21 cellular contexts compared by ENCODE assay signal in the genomic region with DNA sequence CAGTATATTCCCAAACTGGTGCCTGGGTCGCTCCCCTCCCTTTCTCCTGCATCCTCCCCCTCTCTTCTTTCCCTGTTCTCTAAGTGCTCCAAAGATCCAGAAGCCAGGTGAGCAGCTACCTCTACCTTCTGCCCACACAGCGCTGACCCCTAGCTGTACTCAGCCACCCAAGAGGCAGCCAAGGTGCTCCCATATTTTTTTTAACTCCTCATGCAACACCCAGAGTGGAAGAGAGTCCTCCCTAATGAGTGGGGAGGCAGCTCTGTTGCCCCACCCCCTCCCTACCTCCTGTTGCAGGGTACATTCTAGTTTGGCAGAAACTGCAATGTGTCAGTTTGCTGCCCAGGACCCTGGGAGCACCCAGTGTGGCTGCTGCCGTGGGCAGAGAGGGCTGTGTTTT. TPM values are rescaled to one million over a fixed set of nuclear protein-coding genes. Genes with fewer than 3 reads are reported as not detected.
DNase-seq lines count a peak whose midpoint lies in the region; ATAC-seq and TF ChIP-seq lines count a peak whose summit lies in the region.
"Had no signal": no experiment of that assay in that cellular context is flagged by ENCODE, and none has a peak within 500 bp of the region (broad histone marks: within the 10 kb centered on the region; RNA-seq: fewer than 3 reads in every experiment).

No MANE protein-coding gene starts in this region.

- no peak overlapping the region for H3K4me3 Mint-ChIP-seq in progenitor cell of endocrine pancreas (ENCODE audit: low read depth)
- H3K4me3 Mint-ChIP-seq: CD4-positive, alpha-beta memory T cell; T-cell had no signal

- ATAC-seq in heart left ventricle: no peak
- no peak for ATAC-seq in HG02610 (IDR thresholded peaks at IDR 0.05; ENCODE audit: unreplicated experiment)
- ATAC-seq in activated naive CD4-positive, alpha-beta T cell treated with anti-CD3 and anti-CD28 coated beads, Interleukin-2, amount 50 U/mL, for 72 hours: no peak
- ATAC-seq: T-cell had no signal

- H3K27ac ChIP-seq in heart left ventricle: peak overlapping the region in 7 of 12 donors; percentile 3 to 95 (median 37)
- peak overlapping the region; percentile 86 to 94 (median 91) for H3K27ac ChIP-seq in esophagus squamous epithelium
- peak overlapping the region; percentile 94 to 99 for H3K27ac ChIP-seq in uterus
- H3K27ac ChIP-seq: cardiac muscle cell had no signal

- H3K4me3 ChIP-seq in heart left ventricle (no peak overlapping the region), esophagus squamous epithelium (no peak overlapping the region), uterus (no peak overlapping the region)
- H3K4me3 ChIP-seq: cardiac muscle cell, GM12878 had no signal

- WGBS in heart left ventricle, 4 donors: 81 to 93% (median 85%) methylated on average over 3 of the region's 3 CpGs
- WGBS in esophagus squamous epithelium, 2 donors: 83 to 86% methylated on average over 2 to 3 of the region's 3 CpGs

- TF ChIP-seq CTCF in heart left ventricle (IDR thresholded peaks at IDR 0.05) (no peak), esophagus squamous epithelium (IDR thresholded peaks at IDR 0.05) (no peak), progenitor cell of endocrine pancreas (IDR thresholded peaks at IDR 0.05; ENCODE audit: unreplicated experiment) (no peak), uterus (IDR thresholded peaks at IDR 0.05) (no peak)

- H3K27me3 ChIP-seq in heart left ventricle (no peaks in the 10 kb centered on the region), esophagus squamous epithelium (no peaks in the 10 kb centered on the region), uterus (no peaks in the 10 kb centered on the region)
- H3K27me3 ChIP-seq: cardiac muscle cell had no signal

- H3K36me3 Mint-ChIP-seq in progenitor cell of endocrine pancreas (ENCODE audit: insufficient read depth): peaks cover 15% of the 10 kb centered on the region
- H3K36me3 Mint-ChIP-seq in activated naive CD4-positive, alpha-beta T cell treated with anti-CD3 and anti-CD28 coated beads, Interleukin-2, amount 50 U/mL, for 72 hours: no peaks in the 10 kb centered on the region
- H3K36me3 Mint-ChIP-seq: CD4-positive, alpha-beta memory T cell; T-cell had no signal

- H3K4me1 Mint-ChIP-seq in progenitor cell of endocrine pancreas (ENCODE audit: low read depth): peaks cover 45% of the 10 kb centered on the region

- intact Hi-C loops in heart left ventricle (cut with DNase I) (loop anchor here in 1 of 10 donors (10.0 kb wide), 1 partner anchor 82 kb away; no protein-coding TSS in a partner anchor), cardiac septum (cut with DNase I) (loop anchor here (5.0 kb wide), 1 partner anchor 89 kb away; a partner anchor contains a TSS), esophagus squamous epithelium (cut with DNase I) (no loop called here), uterus (cut with DNase I; ENCODE audit: low total_unique reads) (no loop called here)

- peak overlapping the region; percentile 93 for H3K27ac Mint-ChIP-seq in progenitor cell of endocrine pancreas
- H3K27ac Mint-ChIP-seq in activated naive CD4-positive, alpha-beta T cell treated with anti-CD3 and anti-CD28 coated beads, Interleukin-2, amount 50 U/mL, for 72 hours: no peak overlapping the region
- H3K27ac Mint-ChIP-seq: T-cell had no signal

- no peaks in the 10 kb centered on the region for H3K9me3 ChIP-seq in heart left ventricle
- H3K9me3 ChIP-seq in esophagus squamous epithelium: no peaks in the 10 kb centered on the region
- H3K9me3 ChIP-seq in uterus: no peaks in the 10 kb centered on the region

- peaks cover 13 to 73% (median 61%) of the 10 kb centered on the region in 12 donors for H3K4me1 ChIP-seq in heart left ventricle
- peaks cover 39 to 75% (median 54%) of the 10 kb centered on the region in 3 donors for H3K4me1 ChIP-seq in esophagus squamous epithelium
- peaks cover 12 to 42% of the 10 kb centered on the region in 2 donors for H3K4me1 ChIP-seq in uterus

- no peaks in the 10 kb centered on the region for H3K27me3 Mint-ChIP-seq in progenitor cell of endocrine pancreas

- DNase-seq in heart left ventricle (no peak), cardiac septum (ENCODE audit: low spot score) (no peak), esophagus squamous epithelium (lab: John Stamatoyannopoulos, UW) (no peak), progenitor cell of endocrine pancreas (ENCODE audit: low spot score, unreplicated experiment) (no peak), uterus (no peak), Kasumi-1 (lab: John Stamatoyannopoulos, UW) (no peak)
- no peak for DNase-seq in activated naive CD4-positive, alpha-beta T cell treated with anti-CD3 and anti-CD28 coated beads, Interleukin-2, amount 50 U/mL, for 72 hours (ENCODE audit: low spot score in 2 of 2)
- DNase-seq: activated CD4-positive, alpha-beta T cell treated with anti-CD3 and anti-CD28 coated beads for 1 hour; activated naive CD4-positive, alpha-beta T cell treated with anti-CD3 and anti-CD28 coated beads, Interleukin-2, amount 50 U/mL, for 16 hours; activated T-cell treated with anti-CD3 and anti-CD28 coated beads for 4 hours; CD4-positive, alpha-beta memory T cell; glutamatergic neuron; kidney; MM.1S; NCI-H2081; NCI-H774; stimulated activated CD4-positive, alpha-beta T cell treated with anti-CD3 and anti-CD28 coated beads, Interleukin-4, amount 100 ng/mL, for 1 hour; T-cell had no signal

- H3K9me3 Mint-ChIP-seq in progenitor cell of endocrine pancreas (ENCODE audit: low read depth): no peaks in the 10 kb centered on the region
- H3K9me3 Mint-ChIP-seq in activated naive CD4-positive, alpha-beta T cell treated with anti-CD3 and anti-CD28 coated beads, Interleukin-2, amount 50 U/mL, for 72 hours: no peaks in the 10 kb centered on the region
- H3K9me3 Mint-ChIP-seq: CD4-positive, alpha-beta memory T cell; T-cell had no signal

- no peak for TF ChIP-seq POLR2A in heart left ventricle (IDR thresholded peaks at IDR 0.05)
- no peak for TF ChIP-seq POLR2A in esophagus squamous epithelium (IDR thresholded peaks at IDR 0.05)
- TF ChIP-seq POLR2A in uterus (IDR thresholded peaks at IDR 0.05): no peak

- H3K36me3 ChIP-seq in heart left ventricle: peaks cover 0 to 29% (median 10%) of the 10 kb centered on the region in 9 donors
- H3K36me3 ChIP-seq in esophagus squamous epithelium: peaks cover 0 to 34% (median 0%) of the 10 kb centered on the region in 3 donors
- no peaks in the 10 kb centered on the region for H3K36me3 ChIP-seq in uterus

RNA-seq across cellular contexts. Expression of a gene that starts 40.2 kb away (rescaled TPM):
- total RNA-seq in heart left ventricle (100 to 1,000 TPM; 299 to 597 (median 438) TPM), cardiac septum (462 TPM), esophagus squamous epithelium (1,000 to 10,000 TPM in 3 of 4 donors, 100 to 1,000 TPM in 1; 921 to 1,566 (median 1,106) TPM), progenitor cell of endocrine pancreas (731 and 748 TPM in 2 replicates), uterus (1,000 to 10,000 TPM in 2 of 4 donors, 100 to 1,000 TPM in 2; 505 to 3,151 (median 1,895) TPM)
- polyA plus RNA-seq in heart left ventricle: 1,000 to 10,000 TPM; 1,719 to 2,980 TPM
- total RNA-seq in activated naive CD4-positive, alpha-beta T cell treated with anti-CD3 and anti-CD28 coated beads, Interleukin-2, amount 50 U/mL, for 72 hours: 1,000 to 10,000 TPM; 1,341 to 1,591 TPM

RNA-seq across cellular contexts. Expression of a gene that starts 40.3 kb away (rescaled TPM):
- total RNA-seq in heart left ventricle (10 to 100 TPM in 1 of 9 donors, 1 to 10 TPM in 7, under 1 TPM in 1; 0.71 to 10.1 (median 4.1) TPM), cardiac septum (3.0 TPM), esophagus squamous epithelium (1 to 10 TPM; 4.5 to 5.5 (median 4.8) TPM), progenitor cell of endocrine pancreas (9.2 and 9.4 TPM in 2 replicates), uterus (10 to 100 TPM in 2 of 4 donors, 1 to 10 TPM in 2; 7.4 to 18.2 (median 10.5) TPM)
- polyA plus RNA-seq in heart left ventricle: 1 to 10 TPM in 1 of 2 donors, under 1 TPM in 1; 0.72 to 2.6 TPM
- 10 to 100 TPM; 16.2 to 25.3 TPM for total RNA-seq in activated naive CD4-positive, alpha-beta T cell treated with anti-CD3 and anti-CD28 coated beads, Interleukin-2, amount 50 U/mL, for 72 hours

Comparison
In these comparisons a context has a peak if more than half of its experiments do, and no peak if none do; other contexts are left out.
1. H3K27ac ChIP-seq: peak in every context shown above with its lines; median percentile 96 in uterus; 91 in esophagus squamous epithelium; 37 in heart left ventricle.